8 cellular contexts compared by ENCODE assay signal in the genomic region with DNA sequence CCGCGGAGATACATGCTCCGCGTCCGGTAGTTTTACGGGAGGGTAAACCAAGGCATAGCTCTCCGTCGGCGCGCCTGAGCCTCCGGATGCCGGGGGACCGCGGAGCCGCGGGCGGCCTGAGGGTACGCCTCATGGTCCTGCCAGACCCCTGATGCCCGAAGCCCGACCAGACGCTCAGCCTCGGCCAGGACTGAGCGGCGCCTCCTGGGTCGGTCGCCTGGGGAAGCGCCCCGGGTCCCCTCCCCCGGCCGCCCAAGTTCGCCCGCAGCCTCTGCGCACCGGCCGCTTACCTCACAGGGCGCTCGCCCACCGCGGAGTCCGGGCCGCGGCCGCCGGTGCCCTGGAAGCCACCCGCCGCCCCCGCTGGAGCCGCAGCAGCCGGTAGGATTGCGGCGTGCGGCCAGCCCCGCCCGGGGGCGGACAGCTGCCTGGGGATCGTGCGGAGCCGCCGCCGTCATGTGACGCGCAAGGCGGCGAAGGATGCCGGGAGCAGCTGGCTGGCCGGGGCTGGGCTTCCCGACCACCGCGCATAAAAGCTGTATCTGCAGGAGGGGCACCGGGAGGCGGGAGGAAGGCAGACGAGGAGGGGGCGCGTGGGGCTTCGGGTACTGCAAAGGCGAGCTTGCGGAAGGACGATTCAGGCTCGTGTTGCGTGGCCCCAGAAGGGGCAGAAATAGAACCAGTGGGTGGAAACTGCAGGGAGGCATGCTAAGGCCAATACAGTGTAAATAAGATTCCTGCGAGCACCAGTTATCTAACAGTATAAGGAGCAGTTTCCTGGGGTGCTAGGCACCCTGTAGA. TPM values are rescaled to one million over a fixed set of nuclear protein-coding genes. Genes with fewer than 3 reads are reported as not detected.
DNase-seq lines count a peak whose midpoint lies in the region; ATAC-seq and TF ChIP-seq lines count a peak whose summit lies in the region.

A gene with protein sequence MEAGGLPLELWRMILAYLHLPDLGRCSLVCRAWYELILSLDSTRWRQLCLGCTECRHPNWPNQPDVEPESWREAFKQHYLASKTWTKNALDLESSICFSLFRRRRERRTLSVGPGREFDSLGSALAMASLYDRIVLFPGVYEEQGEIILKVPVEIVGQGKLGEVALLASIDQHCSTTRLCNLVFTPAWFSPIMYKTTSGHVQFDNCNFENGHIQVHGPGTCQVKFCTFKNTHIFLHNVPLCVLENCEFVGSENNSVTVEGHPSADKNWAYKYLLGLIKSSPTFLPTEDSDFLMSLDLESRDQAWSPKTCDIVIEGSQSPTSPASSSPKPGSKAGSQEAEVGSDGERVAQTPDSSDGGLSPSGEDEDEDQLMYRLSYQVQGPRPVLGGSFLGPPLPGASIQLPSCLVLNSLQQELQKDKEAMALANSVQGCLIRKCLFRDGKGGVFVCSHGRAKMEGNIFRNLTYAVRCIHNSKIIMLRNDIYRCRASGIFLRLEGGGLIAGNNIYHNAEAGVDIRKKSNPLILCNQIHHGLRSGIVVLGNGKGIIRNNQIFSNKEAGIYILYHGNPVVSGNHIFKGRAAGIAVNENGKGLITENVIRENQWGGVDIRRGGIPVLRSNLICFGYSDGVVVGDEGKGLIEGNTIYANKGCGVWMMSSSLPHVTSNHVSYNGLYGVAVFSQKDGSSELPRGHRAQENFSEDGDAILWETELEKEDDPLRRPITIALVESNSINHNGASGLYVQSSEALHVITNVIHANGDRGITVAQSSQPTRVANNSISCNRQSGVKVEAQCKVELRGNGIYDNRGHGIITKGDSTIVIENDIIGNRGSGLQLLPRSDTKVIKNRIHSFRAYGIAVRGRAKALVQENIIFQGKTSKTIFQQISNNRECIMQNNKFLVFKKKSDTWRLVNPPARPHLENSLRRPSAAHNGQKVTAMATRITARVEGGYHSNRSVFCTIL (minus strand): TSS at position 460 of the 801 bp plus-strand sequence. CDS start 34,612 bp downstream, outside the sequence.

- POLR2A ChIA-PET in naive thymus-derived CD8-positive, alpha-beta T cell (lab: Charles Lee), result interaction anchor here (1.0 to 2.3 kb wide), 4 partner anchors 10 to 110 kb away, joined by 3 to 10 read pairs (median 4); a partner anchor contains a TSS

- DNase-seq in BE2C (peak; percentile 89), GM19238 (ENCODE audit: insufficient read length, low spot score) (peak; percentile 49), NT2/D1 (ENCODE audit: low read depth, low spot score) (peak; percentile 63), activated gamma-delta T cell treated with Interleukin-2 at 50 U/mL for 16 hours (peak; percentile 27), fibroblast of villous mesenchyme (ENCODE audit: low read depth) (peak; percentile 76)
- DNase-seq in naive thymus-derived CD8-positive, alpha-beta T cell, result peak in 8 of 10 donors; percentile 8 to 42 (median 33)

- TF ChIP-seq CTCF in BE2C (IDR thresholded peaks at IDR 0.05; ENCODE audit: low read depth, low read length), result no peak
- no peak for TF ChIP-seq CTCF in fibroblast of villous mesenchyme (IDR thresholded peaks at IDR 0.05; ENCODE audit: insufficient read depth, low read depth, low read length)

- peak within 1 kb of the TSS in 8 of 10 donors; percentile 36 to 90 (median 75) for H3K27ac Mint-ChIP-seq in naive thymus-derived CD8-positive, alpha-beta T cell

- H3K9me3 ChIP-seq in BE2C (no peaks in the 10 kb centered on the region), NT2/D1 (ENCODE audit: insufficient read depth, low read length) (no peaks in the 10 kb centered on the region)

- H3K27ac ChIP-seq in temporal lobe (ENCODE audit: low read depth, low read length), result peak within 1 kb of the TSS; percentile 83

- H3K4me3 ChIP-seq in BE2C (ENCODE audit: low read depth, low read length), result peak within 1 kb of the TSS; percentile 87
- H3K4me3 ChIP-seq in NT2/D1 (ENCODE audit: insufficient read length, low read depth), result peak within 1 kb of the TSS; percentile 86
- peak within 1 kb of the TSS; percentile 69 for H3K4me3 ChIP-seq in fibroblast of villous mesenchyme (ENCODE audit: low read depth, low read length)

- H3K4me1 ChIP-seq in BE2C (no peaks in the 10 kb centered on the region; the same call in 1 of the 2 replicates), NT2/D1 (ENCODE audit: insufficient read depth, insufficient read length) (peaks cover 11% of the 10 kb centered on the region)

- H3K36me3 ChIP-seq in BE2C (peaks cover 35% of the 10 kb centered on the region), NT2/D1 (ENCODE audit: insufficient read depth, insufficient read length, low read length) (peaks cover 21% of the 10 kb centered on the region)

- H3K4me3 Mint-ChIP-seq in naive thymus-derived CD8-positive, alpha-beta T cell, result peak within 1 kb of the TSS; percentile 85 to 94 (median 90)

- H3K27me3 ChIP-seq in BE2C (no peaks in the 10 kb centered on the region), NT2/D1 (ENCODE audit: insufficient read depth, insufficient read length) (no peaks in the 10 kb centered on the region)

- H3K27me3 Mint-ChIP-seq in naive thymus-derived CD8-positive, alpha-beta T cell, result peaks cover 0 to 2% (median 0%) of the 10 kb centered on the region in 5 donors

- peaks cover 0 to 13% (median 0%) of the 10 kb centered on the region in 3 donors for H3K36me3 Mint-ChIP-seq in naive thymus-derived CD8-positive, alpha-beta T cell

- peak; percentile 84 for ATAC-seq in HG03354 (IDR thresholded peaks at IDR 0.05; ENCODE audit: poor library complexity, severe bottlenecking, unreplicated experiment)
- peak; percentile 83 for ATAC-seq in naive thymus-derived CD8-positive, alpha-beta T cell

- no peaks in the 10 kb centered on the region for H3K9me3 Mint-ChIP-seq in naive thymus-derived CD8-positive, alpha-beta T cell

- H3K4me1 Mint-ChIP-seq in naive thymus-derived CD8-positive, alpha-beta T cell, result peaks cover 9 to 31% (median 21%) of the 10 kb centered on the region in 4 donors

- H3K9ac ChIP-seq in NT2/D1 (ENCODE audit: insufficient read length, low read depth), result peak within 1 kb of the TSS; percentile 90

RNA-seq across cellular contexts. Expression of the gene that starts here (rescaled TPM):
- 17.0 TPM for polyA plus RNA-seq in BE2C (2012; ENCODE audit: insufficient read depth, insufficient read length, low read depth)
- total RNA-seq in fibroblast of villous mesenchyme (16.1 and 16.4 TPM in 2 replicates), temporal lobe (9.6 TPM)
- total RNA-seq in naive thymus-derived CD8-positive, alpha-beta T cell, result 1 to 10 TPM; 1.7 to 2.4 TPM
- under 1 TPM; 0.20 to 0.77 (median 0.40) TPM for polyA plus RNA-seq in naive thymus-derived CD8-positive, alpha-beta T cell

Comparison
In these comparisons a context has a peak if more than half of its experiments do, and no peak if none do; other contexts are left out.
1. Peak in every context shown above with its lines: DNase-seq, ATAC-seq, H3K4me3 ChIP-seq and H3K27ac ChIP-seq.
2. DNase-seq: peak in every context shown above with its lines; median percentile 89 in BE2C; 76 in fibroblast of villous mesenchyme; 63 in NT2/D1; 49 in GM19238; 33 in naive thymus-derived CD8-positive, alpha-beta T cell; 27 in activated gamma-delta T cell treated with Interleukin-2 at 50 U/mL for 16 hours.